ENCODE assay signal across 8 cellular contexts in the genomic region with DNA sequence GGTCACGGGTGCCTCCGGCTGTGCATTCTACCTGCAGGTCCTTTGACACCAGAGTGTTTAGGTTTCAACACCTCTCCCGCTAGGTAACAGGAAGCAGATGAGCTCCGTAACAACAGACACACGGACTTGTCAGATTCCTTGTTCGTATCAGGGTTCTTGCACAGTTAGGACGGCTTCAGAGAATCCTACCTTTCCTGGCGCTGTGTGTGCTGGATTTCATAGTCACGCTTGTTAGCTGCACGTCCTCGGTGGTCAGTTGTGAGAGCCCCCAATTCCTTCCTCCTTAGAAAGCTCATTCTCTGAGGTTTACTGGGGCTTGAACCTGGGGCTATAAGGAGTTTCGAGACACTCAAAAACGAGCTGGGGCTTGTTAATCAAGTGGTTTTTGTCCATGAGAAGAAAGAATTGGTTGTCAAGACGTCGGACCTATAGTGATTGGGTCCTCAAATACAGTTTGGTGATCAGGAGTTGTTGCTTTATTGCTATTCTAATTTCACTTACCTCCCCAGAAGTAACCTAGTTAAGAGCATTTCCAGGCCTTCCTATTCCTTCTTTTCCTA. TPM values are rescaled to one million over a fixed set of nuclear protein-coding genes. Genes with fewer than 3 reads are reported as not detected.
DNase-seq lines count a peak whose midpoint lies in the region; ATAC-seq and TF ChIP-seq lines count a peak whose summit lies in the region.

No MANE protein-coding gene starts in this region.

- H3K27ac ChIP-seq in brain microvascular endothelial cell: peak overlapping the region; percentile 59
- H3K27ac ChIP-seq in mesenchymal stem cell (ENCODE audit: low read length, poor library complexity, severe bottlenecking): peak overlapping the region; percentile 91
- H3K27ac ChIP-seq in vagina: peak overlapping the region; percentile 97

- in situ Hi-C loops in brain microvascular endothelial cell (cut with HindIII; ENCODE audit: low pct_ligation_motif_present, low sequenced_read_pairs): no loop called here

- H3K9me3 ChIP-seq in ES-I3 (ENCODE audit: control insufficient read depth, insufficient read depth, low read length) (no peaks in the 10 kb centered on the region), mesenchymal stem cell (ENCODE audit: control insufficient read depth, low read length) (no peaks in the 10 kb centered on the region), vagina (no peaks in the 10 kb centered on the region)

- TF ChIP-seq CTCF in LNCaP clone FGC (IDR thresholded peaks at IDR 0.05; ENCODE audit: control insufficient read depth, extremely low read depth, insufficient read depth) (no peak), brain microvascular endothelial cell (IDR thresholded peaks at IDR 0.05; ENCODE audit: low read depth, low read length, missing control alignments) (no peak), vagina (IDR thresholded peaks at IDR 0.05) (no peak)

- H3K36me3 ChIP-seq in ES-I3 (ENCODE audit: insufficient read depth, low read length): peaks cover 20% of the 10 kb centered on the region
- H3K36me3 ChIP-seq in brain microvascular endothelial cell (replicated peaks): no peaks in the 10 kb centered on the region
- H3K36me3 ChIP-seq in mesenchymal stem cell (ENCODE audit: control insufficient read depth in 1 of 2, insufficient read depth in 2 of 2, low read depth in 1 of 2, low read length in 2 of 2): peaks cover 9 to 34% of the 10 kb centered on the region in 2 experiments
- H3K36me3 ChIP-seq in vagina: peaks cover 0 to 13% of the 10 kb centered on the region in 2 donors

- no peak for DNase-seq in LNCaP clone FGC (ENCODE audit: low read depth)
- DNase-seq in brain microvascular endothelial cell: no peak
- DNase-seq in mesenchymal stem cell: no peak
- DNase-seq in vagina (ENCODE audit: extremely low spot score in 2 of 2): no peak
- DNase-seq in NK-92 treated with Interleukin-12 subunit alpha and Interleukin-12 subunit beta, amount 100 ng/mL, for 24 hours (lab: John Stamatoyannopoulos, UW): no peak
- DNase-seq in DMS114 treated with DMSO at 0.1 percent for 48 hours (lab: John Stamatoyannopoulos, UW; ENCODE audit: unreplicated experiment): no peak

- intact Hi-C loops in vagina (cut with DNase I): loop anchor here (5.0 kb wide), 1 partner anchor 42 kb away; a partner anchor contains a TSS

- peak overlapping the region in 1 of 2 experiments; percentile 96 for H3K14ac ChIP-seq in mesenchymal stem cell (ENCODE audit: low read length in 2 of 2)

- peaks cover 7% of the 10 kb centered on the region; the same call in 1 of the 2 replicates for H3K4me1 ChIP-seq in ES-I3 (ENCODE audit: insufficient read depth, low read length)
- H3K4me1 ChIP-seq in mesenchymal stem cell (ENCODE audit: control insufficient read depth, insufficient read depth, low read depth, low read length): peaks cover 21% of the 10 kb centered on the region
- H3K4me1 ChIP-seq in vagina: peaks cover 36% of the 10 kb centered on the region

- no peak overlapping the region for H2BK15ac ChIP-seq in mesenchymal stem cell (ENCODE audit: low read depth, poor library complexity, severe bottlenecking)

- peak overlapping the region; percentile 66 for H3K4me3 ChIP-seq in LNCaP clone FGC (ENCODE audit: low read depth, low read length)
- H3K4me3 ChIP-seq in brain microvascular endothelial cell (ENCODE audit: low read depth, low read length): peak overlapping the region; percentile 68
- peak overlapping the region; percentile 51 to 90 for H3K4me3 ChIP-seq in mesenchymal stem cell (ENCODE audit: insufficient read depth in 1 of 2, low read depth in 1 of 2, low read length in 2 of 2)
- peak overlapping the region; percentile 46 to 71 for H3K4me3 ChIP-seq in vagina

- peak overlapping the region; percentile 53 for H4K91ac ChIP-seq in mesenchymal stem cell (ENCODE audit: low read length)

- peak overlapping the region; percentile 9 for H4K8ac ChIP-seq in mesenchymal stem cell (ENCODE audit: low read length)

- H2BK5ac ChIP-seq in mesenchymal stem cell (ENCODE audit: low read depth, low read length, poor library complexity, severe bottlenecking): peak overlapping the region; percentile 71

- 7% methylated on average over 14 of the region's 15 CpGs for WGBS in mesenchymal stem cell

- H3K4me2 ChIP-seq in mesenchymal stem cell (ENCODE audit: low read length, poor library complexity, severe bottlenecking): peak overlapping the region; percentile 73

- H3K79me1 ChIP-seq in mesenchymal stem cell (replicated peaks; ENCODE audit: low read length, poor library complexity, severe bottlenecking): peaks cover 5% of the 10 kb centered on the region

- H3K4ac ChIP-seq in mesenchymal stem cell (ENCODE audit: low read depth in 1 of 2, low read length in 2 of 2): peak overlapping the region; percentile 31 to 95

- H3K23ac ChIP-seq in mesenchymal stem cell (ENCODE audit: low read length in 2 of 2): peak overlapping the region in 1 of 2 experiments; percentile 85

- H2AK5ac ChIP-seq in mesenchymal stem cell (ENCODE audit: low read length, severe bottlenecking): peak overlapping the region; percentile 42

- no peak for TF ChIP-seq POLR2A in vagina (IDR thresholded peaks at IDR 0.05)

- peak overlapping the region; percentile 92 for H3K9ac ChIP-seq in ES-I3 (ENCODE audit: low read depth, low read length)
- peak overlapping the region; percentile 97 for H3K9ac ChIP-seq in mesenchymal stem cell (ENCODE audit: low read length)

- H3K27me3 ChIP-seq in brain microvascular endothelial cell (replicated peaks) (no peaks in the 10 kb centered on the region), mesenchymal stem cell (ENCODE audit: control insufficient read depth in 1 of 2, insufficient read depth in 1 of 2, low read length in 2 of 2) (no peaks in the 10 kb centered on the region), vagina (no peaks in the 10 kb centered on the region)

- ATAC-seq in HG02571 (IDR thresholded peaks at IDR 0.05; ENCODE audit: unreplicated experiment): no peak

- peak overlapping the region; percentile 49 to 97 for H3K18ac ChIP-seq in mesenchymal stem cell (ENCODE audit: low read depth in 1 of 2, low read length in 2 of 2)

- H2AFZ ChIP-seq in mesenchymal stem cell (ENCODE audit: low read depth, low read length): no peak overlapping the region

- peak overlapping the region; percentile 24 for H2BK120ac ChIP-seq in mesenchymal stem cell (ENCODE audit: low read depth, low read length)

- H2BK12ac ChIP-seq in mesenchymal stem cell (ENCODE audit: low read length in 2 of 2): peak overlapping the region in 1 of 2 experiments; percentile 84

RNA-seq across cellular contexts. Expression of a gene that starts 0.7 kb away (rescaled TPM):
- polyA plus RNA-seq in mesenchymal stem cell (2013, experiment 1 of 2): 32.7 TPM
- polyA plus RNA-seq in mesenchymal stem cell (2013, experiment 2 of 2): 30.8 TPM
- 42.2 TPM for total RNA-seq in vagina

RNA-seq across cellular contexts. Expression of a gene that starts 29.2 kb away (rescaled TPM):
- 13.3 TPM for polyA plus RNA-seq in mesenchymal stem cell (2013, experiment 1 of 2)
- polyA plus RNA-seq in mesenchymal stem cell (2013, experiment 2 of 2): 13.7 TPM
- 59.4 TPM for total RNA-seq in vagina

RNA-seq across cellular contexts. Expression of a gene that starts 33.2 kb away (rescaled TPM):
- polyA plus RNA-seq in mesenchymal stem cell (2013, experiment 1 of 2): 33.5 TPM
- 31.7 TPM for polyA plus RNA-seq in mesenchymal stem cell (2013, experiment 2 of 2)
- 54.8 TPM for total RNA-seq in vagina

RNA-seq across cellular contexts. Expression of a gene that starts 38.8 kb away (rescaled TPM):
- polyA plus RNA-seq in mesenchymal stem cell (2013, experiment 1 of 2): 41.6 TPM
- 39.9 TPM for polyA plus RNA-seq in mesenchymal stem cell (2013, experiment 2 of 2)
- 79.3 TPM for total RNA-seq in vagina

RNA-seq across cellular contexts. Expression of a gene that starts 42.4 kb away (rescaled TPM):
- polyA plus RNA-seq in mesenchymal stem cell (2013, experiment 1 of 2): 21.5 TPM
- 20.0 TPM for polyA plus RNA-seq in mesenchymal stem cell (2013, experiment 2 of 2)
- 60.9 TPM for total RNA-seq in vagina
